8 cellular contexts compared by ENCODE assay signal in genomic region chr19:17847538-17848366, GRCh38. TPM values are rescaled to one million over a fixed set of nuclear protein-coding genes. Genes with fewer than 3 reads are reported as not detected.
DNase-seq lines count a peak whose midpoint lies in the region; ATAC-seq and TF ChIP-seq lines count a peak whose summit lies in the region.

JAK3 (minus strand) TSS chr19:17847982; CDS start chr19:17844417, 3,565 bp downstream.

- no peaks in the 10 kb centered on the region for H3K27me3 Mint-ChIP-seq in CD8-positive, alpha-beta T cell (ENCODE audit: low read depth)
- no peaks in the 10 kb centered on the region for H3K27me3 Mint-ChIP-seq in activated T-helper 2 cell treated with anti-CD3 and anti-CD28 coated beads, Interferon-gamma antibody, Interleukin-2, Interleukin-4, amounts not matched to agents 10 μg/mL and 5 μg/mL and 100 μg/mL, durations not matched to agents 14 hours and 24 hours and 36 hours (ENCODE audit: low read depth)

- H3K9ac ChIP-seq in OCI-LY3 (ENCODE audit: low read length) (peak within 1 kb of the TSS; percentile 91), stomach smooth muscle (ENCODE audit: low read length in 2 of 2) (peak within 1 kb of the TSS in 1 of 2 donors; percentile 51)

- H3K4me2 ChIP-seq in OCI-LY3 (ENCODE audit: low read length) = peak within 1 kb of the TSS; percentile 97

- H3K36me3 ChIP-seq in CD8-positive, alpha-beta T cell (ENCODE audit: insufficient read depth, low read length) = peaks cover 13% of the 10 kb centered on the region
- H3K36me3 ChIP-seq in OCI-LY3 (replicated peaks; ENCODE audit: low read depth, low read length) (peaks cover 21% of the 10 kb centered on the region), neutrophil (peaks cover 15% of the 10 kb centered on the region), stomach smooth muscle (ENCODE audit: control insufficient read depth in 2 of 2, insufficient read depth in 2 of 2, low read length in 2 of 2) (no peaks in the 10 kb centered on the region)

- POLR2A ChIA-PET in CD8-positive, alpha-beta T cell (lab: Charles Lee) = interaction anchor here (0.5 to 1.9 kb wide), 10 partner anchors 12 to 1265 kb away, joined by 3 to 21 read pairs (median 3); partner anchors contain the start of genes CCDC124 and RPL18A

- peak within 1 kb of the TSS; percentile 32; the same call in 1 of the 2 replicates for H2AFZ ChIP-seq in OCI-LY3 (ENCODE audit: low read depth, low read length)

- no peak for TF ChIP-seq CTCF in CD8-positive, alpha-beta T cell (IDR thresholded peaks at IDR 0.05)
- TF ChIP-seq CTCF in OCI-LY3 (IDR thresholded peaks at IDR 0.05; ENCODE audit: low read depth, low read length) (no peak), neutrophil (IDR thresholded peaks at IDR 0.05) (no peak)

- H3K4me3 ChIP-seq in CD8-positive, alpha-beta T cell (ENCODE audit: low read depth, low read length) = peak within 1 kb of the TSS; percentile 66
- H3K4me3 ChIP-seq in OCI-LY3 (ENCODE audit: low read length) (peak within 1 kb of the TSS; percentile 80), neutrophil (ENCODE audit: low read depth in 1 of 2, low read length in 1 of 2) (peak within 1 kb of the TSS; percentile 64 to 92), stomach smooth muscle (ENCODE audit: low read length in 2 of 2) (peak within 1 kb of the TSS in 1 of 2 donors; percentile 35)

- peaks cover 69% of the 10 kb centered on the region for H3K4me1 Mint-ChIP-seq in CD8-positive, alpha-beta T cell (ENCODE audit: low read depth)
- peaks cover 45% of the 10 kb centered on the region for H3K4me1 Mint-ChIP-seq in activated T-helper 2 cell treated with anti-CD3 and anti-CD28 coated beads, Interferon-gamma antibody, Interleukin-2, Interleukin-4, amounts not matched to agents 10 μg/mL and 5 μg/mL and 100 μg/mL, durations not matched to agents 14 hours and 24 hours and 36 hours (ENCODE audit: low read depth)

- H4K20me1 ChIP-seq in OCI-LY3 (ENCODE audit: insufficient read depth, low read length) = peaks cover 7% of the 10 kb centered on the region; the same call in 1 of the 2 replicates

- H3K9me3 Mint-ChIP-seq in CD8-positive, alpha-beta T cell = no peaks in the 10 kb centered on the region
- H3K9me3 Mint-ChIP-seq in activated T-helper 2 cell treated with anti-CD3 and anti-CD28 coated beads, Interferon-gamma antibody, Interleukin-2, Interleukin-4, amounts not matched to agents 10 μg/mL and 5 μg/mL and 100 μg/mL, durations not matched to agents 14 hours and 24 hours and 36 hours = no peaks in the 10 kb centered on the region

- H3K4me1 ChIP-seq in CD8-positive, alpha-beta T cell (ENCODE audit: insufficient read depth, low read length) = peaks cover 71% of the 10 kb centered on the region
- H3K4me1 ChIP-seq in OCI-LY3 (ENCODE audit: low read length) (peaks cover 37% of the 10 kb centered on the region), neutrophil (ENCODE audit: control insufficient read depth in 1 of 2, insufficient read depth in 1 of 2, low read depth in 1 of 2, low read length in 1 of 2) (peaks cover 75 to 89% of the 10 kb centered on the region in 2 experiments), stomach smooth muscle (ENCODE audit: control insufficient read depth, insufficient read depth, low read length) (no peaks in the 10 kb centered on the region)

- no peaks in the 10 kb centered on the region for H3K9me3 ChIP-seq in CD8-positive, alpha-beta T cell (ENCODE audit: low read length)
- H3K9me3 ChIP-seq in OCI-LY3 (ENCODE audit: insufficient read depth, low read length) = no peaks in the 10 kb centered on the region
- no peaks in the 10 kb centered on the region for H3K9me3 ChIP-seq in neutrophil
- no peaks in the 10 kb centered on the region for H3K9me3 ChIP-seq in stomach smooth muscle (ENCODE audit: control insufficient read depth in 2 of 2, low read length in 2 of 2)

- intact Hi-C loops in CD8-positive, alpha-beta T cell (cut with DNase I, micrococcal nuclease) = loop anchor here in 1 of 2 experiments (1.0 kb wide), 1 partner anchor 12 kb away; the partner anchor contains the start of gene RPL18A
- intact Hi-C loops in activated T-helper 2 cell treated with anti-CD3 and anti-CD28 coated beads, Interferon-gamma antibody, Interleukin-2, Interleukin-4, amounts not matched to agents 10 μg/mL and 5 μg/mL and 100 μg/mL, durations not matched to agents 14 hours and 24 hours and 36 hours (cut with micrococcal nuclease) = no loop called here

- peaks cover 37% of the 10 kb centered on the region for H3K79me2 ChIP-seq in OCI-LY3 (ENCODE audit: low read length)

- peak within 1 kb of the TSS; percentile 92 for H3K4me3 Mint-ChIP-seq in CD8-positive, alpha-beta T cell
- H3K4me3 Mint-ChIP-seq in activated T-helper 2 cell treated with anti-CD3 and anti-CD28 coated beads, Interferon-gamma antibody, Interleukin-2, Interleukin-4, amounts not matched to agents 10 μg/mL and 5 μg/mL and 100 μg/mL, durations not matched to agents 14 hours and 24 hours and 36 hours (ENCODE audit: low read depth) = peak within 1 kb of the TSS; percentile 90

- peak; percentile 82 for ATAC-seq in CD8-positive, alpha-beta T cell
- peak; percentile 58 for ATAC-seq in GM21717 (IDR thresholded peaks at IDR 0.05; ENCODE audit: unreplicated experiment)

- CTCF ChIA-PET in CD8-positive, alpha-beta T cell (lab: Charles Lee) = interaction anchor here (0.9 to 1.9 kb wide), 4 partner anchors 11 to 351 kb away, joined by 3 to 8 read pairs (median 6); partner anchors contain the start of genes B3GNT3, CCDC124 and RPL18A

- H3K27ac Mint-ChIP-seq in CD8-positive, alpha-beta T cell = peak within 1 kb of the TSS; percentile 95
- peak within 1 kb of the TSS; percentile 97 for H3K27ac Mint-ChIP-seq in activated T-helper 2 cell treated with anti-CD3 and anti-CD28 coated beads, Interferon-gamma antibody, Interleukin-2, Interleukin-4, amounts not matched to agents 10 μg/mL and 5 μg/mL and 100 μg/mL, durations not matched to agents 14 hours and 24 hours and 36 hours

- H3K27ac ChIP-seq in CD8-positive, alpha-beta T cell (ENCODE audit: low read depth, low read length) = peak within 1 kb of the TSS; percentile 84
- H3K27ac ChIP-seq in OCI-LY3 (ENCODE audit: low read length) = peak within 1 kb of the TSS; percentile 85
- peak within 1 kb of the TSS; percentile 94 for H3K27ac ChIP-seq in neutrophil
- peak within 1 kb of the TSS; percentile 31 for H3K27ac ChIP-seq in stomach smooth muscle (ENCODE audit: low read length)

- H3K36me3 Mint-ChIP-seq in CD8-positive, alpha-beta T cell = peaks cover 26% of the 10 kb centered on the region
- H3K36me3 Mint-ChIP-seq in activated T-helper 2 cell treated with anti-CD3 and anti-CD28 coated beads, Interferon-gamma antibody, Interleukin-2, Interleukin-4, amounts not matched to agents 10 μg/mL and 5 μg/mL and 100 μg/mL, durations not matched to agents 14 hours and 24 hours and 36 hours (ENCODE audit: low read depth) = peaks cover 42% of the 10 kb centered on the region

- H3K27me3 ChIP-seq in CD8-positive, alpha-beta T cell (ENCODE audit: insufficient read depth, low read length) = no peaks in the 10 kb centered on the region
- H3K27me3 ChIP-seq in OCI-LY3 (ENCODE audit: low read depth, low read length) (no peaks in the 10 kb centered on the region), neutrophil (no peaks in the 10 kb centered on the region), stomach smooth muscle (ENCODE audit: control insufficient read depth in 1 of 2, insufficient read depth in 2 of 2, low read length in 2 of 2) (peaks cover 10 to 13% of the 10 kb centered on the region in 2 donors)

- peak; percentile 57 to 90 (median 83) for DNase-seq in CD8-positive, alpha-beta T cell
- DNase-seq in activated T-helper 2 cell treated with anti-CD3 and anti-CD28 coated beads, Interferon-gamma antibody, Interleukin-2, Interleukin-4, amounts not matched to agents 10 μg/mL and 5 μg/mL and 100 μg/mL, durations not matched to agents 14 hours and 24 hours and 36 hours (ENCODE audit: low spot score) = peak; percentile 82
- DNase-seq in fibroblast of the conjunctiva (ENCODE audit: low read depth) (peak; percentile 38), glomerular visceral epithelial cell (ENCODE audit: extremely low spot score) (no peak)

RNA-seq across cellular contexts. Expression of gene JAK3, which starts in this region (rescaled TPM):
- total RNA-seq in CD8-positive, alpha-beta T cell = 100 to 1,000 TPM; 113 to 119 TPM
- total RNA-seq in activated T-helper 2 cell treated with anti-CD3 and anti-CD28 coated beads, Interferon-gamma antibody, Interleukin-2, Interleukin-4, amounts not matched to agents 10 μg/mL and 5 μg/mL and 100 μg/mL, durations not matched to agents 14 hours and 24 hours and 36 hours = 212 and 221 TPM in 2 replicates

Comparison
In these comparisons a context has a peak if more than half of its experiments do, and no peak if none do; other contexts are left out.
1. H3K27ac ChIP-seq: peak in every context shown above with its lines; median percentile 94 in neutrophil; 85 in OCI-LY3; 84 in CD8-positive, alpha-beta T cell; 31 in stomach smooth muscle.